Comparison of ENCODE assay signal across 17 cellular contexts in genomic region chr20:33821270-33821836, GRCh38. TPM values are rescaled to one million over a fixed set of nuclear protein-coding genes. Genes with fewer than 3 reads are reported as not detected.
DNase-seq lines count a peak whose midpoint lies in the region; ATAC-seq, FAIRE-seq and TF ChIP-seq lines count a peak whose summit lies in the region.
"Had no signal": no experiment of that assay in that cellular context is flagged by ENCODE, and none has a peak within 500 bp of the region (broad histone marks: within the 10 kb centered on the region; RNA-seq: fewer than 3 reads in every experiment).

No MANE protein-coding gene starts in this region.

- H3K9me3 ChIP-seq in left ventricle myocardium inferior (replicated peaks), result no peaks in the 10 kb centered on the region
- H3K9me3 ChIP-seq in PC-3 (ENCODE audit: low read length), result no peaks in the 10 kb centered on the region
- no peaks in the 10 kb centered on the region for H3K9me3 ChIP-seq in small intestine (ENCODE audit: control insufficient read depth, low read depth)
- H3K9me3 ChIP-seq: BLaER1 treated with 17β-estradiol and CSF1 and Interleukin-3, amounts not matched to agents 10 nM and 100 nM had no signal

- DNase-seq in left ventricle myocardium inferior, result no peak
- no peak for DNase-seq in cardiac septum (ENCODE audit: low spot score)
- DNase-seq in PC-3, result peak; percentile 33
- peak; percentile 31 for DNase-seq in mesendoderm
- peak; percentile 80 for DNase-seq in small intestine
- no peak for DNase-seq in stimulated activated naive CD4-positive, alpha-beta T cell (lab: John Stamatoyannopoulos, UW)
- DNase-seq in SW480 (ENCODE audit: low spot score), result no peak
- DNase-seq: ACHN; CD4-positive, CD25-positive, alpha-beta regulatory T cell; DMS79; GOT3; H9 had no signal

- WGBS in mesendoderm (ENCODE audit: extremely low coverage, insufficient coverage, low lambda C conversion rate), result no CpG with 5 or more reads among the region's 4 CpGs
- 45 to 71% (median 63%) methylated on average over 4 of the region's 4 CpGs for WGBS in small intestine, 3 donors

- peaks cover 24% of the 10 kb centered on the region for H3K79me1 ChIP-seq in mesendoderm (ENCODE audit: low read length)

- no peak overlapping the region for H3K56ac ChIP-seq in mesendoderm (ENCODE audit: low read length)

- no peak overlapping the region for H3K23ac ChIP-seq in mesendoderm (ENCODE audit: low read length)

- H2BK15ac ChIP-seq in mesendoderm (replicated peaks; ENCODE audit: low read depth), result no peak overlapping the region

- FAIRE-seq in small intestine (lab: Jason Lieb, UNC), result no peak
- FAIRE-seq: GM12878, HepG2, HTR-8/SVneo had no signal

- no peak overlapping the region for H2AK5ac ChIP-seq in mesendoderm (ENCODE audit: low read length)

- H3K4me3 ChIP-seq in left ventricle myocardium inferior (no peak overlapping the region), PC-3 (ENCODE audit: low read length) (no peak overlapping the region), mesendoderm (ENCODE audit: low read length) (no peak overlapping the region), small intestine (ENCODE audit: low read depth in 1 of 2, low read length in 2 of 2) (no peak overlapping the region)
- H3K4me3 ChIP-seq: BLaER1 treated with 17β-estradiol and CSF1 and Interleukin-3, amounts not matched to agents 10 nM and 100 nM; GM12878 had no signal

- peaks cover 44% of the 10 kb centered on the region; the same call in 1 of the 2 replicates for H4K20me1 ChIP-seq in PC-3 (ENCODE audit: low read length)

- ATAC-seq in PC-3 (0 out of 2 replicates have a peak, but pooled peaks have one; percentile 45), GM18519 (IDR thresholded peaks at IDR 0.05; ENCODE audit: low FRiP score, unreplicated experiment) (no peak)
- ATAC-seq: GM12878, HepG2 had no signal

- no peaks in the 10 kb centered on the region for H3F3A ChIP-seq in PC-3 (ENCODE audit: low read length, unreplicated experiment)

- H4K8ac ChIP-seq in mesendoderm (ENCODE audit: low read depth, low read length), result no peak overlapping the region

- no peak overlapping the region for H2BK5ac ChIP-seq in mesendoderm (ENCODE audit: low read length)

- H4K5ac ChIP-seq in mesendoderm (ENCODE audit: low read length), result no peak overlapping the region

- intact Hi-C loops in left ventricle myocardium inferior (cut with micrococcal nuclease), result no loop called here
- intact Hi-C loops in cardiac septum (cut with DNase I), result no loop called here
- intact Hi-C loops in PC-3 (cut with micrococcal nuclease), result no loop called here

- CTCF ChIA-PET in PC-3 (lab: Charles Lee), result no interaction called here

- H2BK120ac ChIP-seq in mesendoderm (ENCODE audit: low read depth, low read length), result no peak overlapping the region

- BruUV-seq in PC-3 (replicated peaks; lab: Mats Ljungman, UMichigan), result no TSS peak

- H3K4me2 ChIP-seq in PC-3 (ENCODE audit: low read length), result no peak overlapping the region
- H3K4me2 ChIP-seq in mesendoderm (ENCODE audit: low read length), result no peak overlapping the region
- H3K4me2 ChIP-seq: BLaER1 treated with 17β-estradiol and CSF1 and Interleukin-3, amounts not matched to agents 10 nM and 100 nM had no signal

- H3K79me2 ChIP-seq in PC-3 (ENCODE audit: low read length) (peaks cover 97% of the 10 kb centered on the region), mesendoderm (ENCODE audit: control insufficient read depth, insufficient read depth, low read length) (peaks cover 23% of the 10 kb centered on the region)

- H3K27me3 ChIP-seq in left ventricle myocardium inferior (ENCODE audit: low read depth) (no peaks in the 10 kb centered on the region), PC-3 (ENCODE audit: low read length) (no peaks in the 10 kb centered on the region), mesendoderm (ENCODE audit: insufficient read depth, low read length, poor library complexity) (no peaks in the 10 kb centered on the region), small intestine (ENCODE audit: control insufficient read depth in 2 of 2, insufficient read depth in 2 of 2, low read length in 2 of 2) (no peaks in the 10 kb centered on the region)
- H3K27me3 ChIP-seq: BLaER1 treated with 17β-estradiol and CSF1 and Interleukin-3, amounts not matched to agents 10 nM and 100 nM had no signal

- H3K9ac ChIP-seq in PC-3 (ENCODE audit: low read length) (no peak overlapping the region), mesendoderm (ENCODE audit: low read length) (no peak overlapping the region)
- H3K9ac ChIP-seq: BLaER1 treated with 17β-estradiol and CSF1 and Interleukin-3, amounts not matched to agents 10 nM and 100 nM had no signal

- H3K4ac ChIP-seq in mesendoderm (ENCODE audit: low read depth, low read length), result no peak overlapping the region

- no peak overlapping the region for H3K18ac ChIP-seq in mesendoderm (ENCODE audit: low read length)

- H3K36me3 ChIP-seq in left ventricle myocardium inferior (no peaks in the 10 kb centered on the region), PC-3 (ENCODE audit: low read depth, low read length) (no peaks in the 10 kb centered on the region), mesendoderm (ENCODE audit: control insufficient read depth, insufficient read depth, low read length) (no peaks in the 10 kb centered on the region), small intestine (ENCODE audit: control insufficient read depth in 2 of 2, insufficient read depth in 2 of 2, low read length in 2 of 2) (peaks cover 0 to 2% of the 10 kb centered on the region in 2 donors)

- no peaks in the 10 kb centered on the region for H3K9me2 ChIP-seq in PC-3 (replicated peaks; ENCODE audit: low read length)

- H3K4me1 ChIP-seq in left ventricle myocardium inferior (peaks cover 100% of the 10 kb centered on the region), PC-3 (ENCODE audit: insufficient read depth, low read length) (no peaks in the 10 kb centered on the region), mesendoderm (ENCODE audit: control insufficient read depth, low read depth, low read length) (peaks cover 10% of the 10 kb centered on the region), small intestine (ENCODE audit: control insufficient read depth in 2 of 2, insufficient read depth in 1 of 2, low read depth in 1 of 2, low read length in 1 of 2) (peaks cover 23 to 34% of the 10 kb centered on the region in 2 donors)

- no peak overlapping the region for H2AFZ ChIP-seq in PC-3 (ENCODE audit: low read length)

- no peak for TF ChIP-seq CTCF in left ventricle myocardium inferior (IDR thresholded peaks at IDR 0.05; ENCODE audit: borderline replicate concordance)
- TF ChIP-seq CTCF in PC-3 (conservative IDR thresholded peaks at IDR 0.05; ENCODE audit: low read depth, low read length), result no peak

- POLR2A ChIA-PET in PC-3 (lab: Charles Lee; ENCODE audit: unreplicated experiment), result interaction anchor here (0.6 kb wide), 1 partner anchor 30 kb away, joined by 4 read pairs; no protein-coding TSS in a partner anchor

- H3K27ac ChIP-seq in left ventricle myocardium inferior (replicated peaks), result peak overlapping the region; percentile 68
- no peak overlapping the region for H3K27ac ChIP-seq in PC-3 (ENCODE audit: low read length)
- H3K27ac ChIP-seq in mesendoderm (ENCODE audit: low read depth, low read length), result no peak overlapping the region
- H3K27ac ChIP-seq in small intestine (ENCODE audit: low read depth in 1 of 2, low read length in 1 of 2), result no peak overlapping the region
- H3K27ac ChIP-seq: BLaER1 treated with 17β-estradiol and CSF1 and Interleukin-3, amounts not matched to agents 10 nM and 100 nM had no signal

RNA-seq across cellular contexts. Expression of gene CHMP4B, which starts 10.2 kb away (rescaled TPM):
- total RNA-seq in left ventricle myocardium inferior, result 104 TPM
- 101 TPM for total RNA-seq in cardiac septum
- total RNA-seq in PC-3 (2014; rRNA removed), result 68.8 and 91.1 TPM in 2 replicates
- 58.2 TPM for polyA plus RNA-seq in mesendoderm (2013, experiment 1 of 2)
- polyA plus RNA-seq in mesendoderm (2013, experiment 2 of 2), result 60.2 TPM
- 100 to 1,000 TPM; 147 to 218 (median 199) TPM for polyA plus RNA-seq in small intestine

Comparison
In these comparisons a context has a peak if more than half of its experiments do, and no peak if none do; other contexts are left out.
1. DNase-seq: peak in PC-3 (single experiment), mesendoderm (single experiment) and small intestine (single experiment); none in left ventricle myocardium inferior (single experiment), cardiac septum (single experiment), stimulated activated naive CD4-positive, alpha-beta T cell (0 of 6) and SW480 (single experiment).